ENCODE assay signal across 1 cellular context in genomic region chr17:66951605-66951953, GRCh38.
TF ChIP-seq lines count a peak whose summit lies in the region.

No MANE protein-coding gene starts in this region.

TF ChIP-seq in HCT116, 20 proteins besides CTCF, POLR2A, EP300 and RAD21 (continued from another document):
- TF ChIP-seq FOSL1 (IDR thresholded peaks at IDR 0.05; ENCODE audit: low read depth): no peak
- no peak for TF ChIP-seq YY1 (IDR thresholded peaks at IDR 0.05; ENCODE audit: extremely low read depth, insufficient replicate concordance, low read depth, low read length)
- TF ChIP-seq TCF7L2 (IDR thresholded peaks at IDR 0.05; ENCODE audit: borderline replicate concordance, extremely low read depth, insufficient read depth, insufficient read length): no peak
- TF ChIP-seq REST (IDR thresholded peaks at IDR 0.05; ENCODE audit: low read depth): no peak
- no peak for TF ChIP-seq ZFX (IDR thresholded peaks at IDR 0.05)
